Comparison of ENCODE assay signal across 8 cellular contexts in the genomic region with DNA sequence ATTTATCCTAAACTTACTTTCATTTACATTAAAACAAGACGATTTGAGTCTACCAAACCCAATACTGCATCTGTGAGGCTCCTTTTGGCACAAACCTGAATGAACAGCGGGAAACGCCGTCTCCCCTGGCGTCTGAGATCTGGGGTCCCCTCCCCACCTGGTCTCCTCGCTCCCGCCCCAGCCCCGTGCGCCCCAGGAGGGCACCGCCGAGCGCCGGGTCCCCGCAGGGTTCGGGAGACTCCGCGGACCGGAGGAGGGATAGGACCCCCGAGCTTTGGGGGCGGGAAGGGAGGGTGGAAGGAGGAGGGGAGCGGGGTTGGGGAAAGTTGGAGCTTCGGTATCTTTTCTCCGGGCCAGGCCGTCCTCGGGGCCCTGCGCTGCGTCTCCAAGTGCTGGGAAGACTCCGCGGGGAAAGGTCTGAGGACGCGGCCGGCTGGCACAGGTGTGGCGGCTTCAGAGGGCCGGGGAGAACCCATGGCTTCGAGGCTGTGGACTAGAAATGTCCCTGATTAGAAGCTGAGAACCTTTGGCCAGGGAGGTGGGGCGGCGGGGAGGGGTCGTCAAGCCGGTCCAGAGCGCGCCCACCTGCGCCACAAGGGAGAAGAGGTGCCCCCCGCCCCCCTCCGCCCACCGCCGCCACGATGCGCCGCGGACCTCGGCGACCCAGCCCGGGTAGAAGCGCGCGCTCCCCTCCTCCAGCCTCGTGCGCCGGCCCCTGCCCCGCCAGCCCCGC. TPM values are rescaled to one million over a fixed set of nuclear protein-coding genes. Genes with fewer than 3 reads are reported as not detected.
DNase-seq lines count a peak whose midpoint lies in the region; ATAC-seq and TF ChIP-seq lines count a peak whose summit lies in the region.

No MANE protein-coding gene starts in this region.

- H3K4me3 Mint-ChIP-seq in activated T-cell treated with anti-CD3 and anti-CD28 coated beads, Interleukin-2, amount 50 U/mL, for 24 hours, result peak overlapping the region; percentile 76
- peak overlapping the region; percentile 75 for H3K4me3 Mint-ChIP-seq in activated naive CD8-positive, alpha-beta T cell treated with anti-CD3 and anti-CD28 coated beads, Interleukin-2, amount 50 U/mL, for 24 hours
- H3K4me3 Mint-ChIP-seq in type B pancreatic cell, result peak overlapping the region; percentile 79

- peaks cover 54% of the 10 kb centered on the region for H3K27me3 Mint-ChIP-seq in activated T-cell treated with anti-CD3 and anti-CD28 coated beads, Interleukin-2, amount 50 U/mL, for 24 hours
- peaks cover 31% of the 10 kb centered on the region for H3K27me3 Mint-ChIP-seq in activated naive CD8-positive, alpha-beta T cell treated with anti-CD3 and anti-CD28 coated beads, Interleukin-2, amount 50 U/mL, for 24 hours
- H3K27me3 Mint-ChIP-seq in type B pancreatic cell, result peaks cover 80% of the 10 kb centered on the region

- peak overlapping the region; percentile 57 for H3K27ac Mint-ChIP-seq in activated T-cell treated with anti-CD3 and anti-CD28 coated beads, Interleukin-2, amount 50 U/mL, for 24 hours
- peak overlapping the region; percentile 73 for H3K27ac Mint-ChIP-seq in activated naive CD8-positive, alpha-beta T cell treated with anti-CD3 and anti-CD28 coated beads, Interleukin-2, amount 50 U/mL, for 24 hours
- peak overlapping the region; percentile 15 for H3K27ac Mint-ChIP-seq in type B pancreatic cell

- no peaks in the 10 kb centered on the region for H3K36me3 Mint-ChIP-seq in activated T-cell treated with anti-CD3 and anti-CD28 coated beads, Interleukin-2, amount 50 U/mL, for 24 hours (ENCODE audit: low read depth)
- peaks cover 2% of the 10 kb centered on the region for H3K36me3 Mint-ChIP-seq in activated naive CD8-positive, alpha-beta T cell treated with anti-CD3 and anti-CD28 coated beads, Interleukin-2, amount 50 U/mL, for 24 hours (ENCODE audit: low read depth)
- H3K36me3 Mint-ChIP-seq in type B pancreatic cell, result no peaks in the 10 kb centered on the region

- ATAC-seq in activated naive CD8-positive, alpha-beta T cell treated with anti-CD3 and anti-CD28 coated beads, Interleukin-2, amount 50 U/mL, for 24 hours, result peak; percentile 17
- ATAC-seq in GM18502 (IDR thresholded peaks at IDR 0.05; ENCODE audit: poor library complexity, unreplicated experiment), result no peak

- DNase-seq in activated T-cell treated with anti-CD3 and anti-CD28 coated beads, Interleukin-2, amount 50 U/mL, for 24 hours, result peak; percentile 51
- no peak for DNase-seq in activated T-cell treated with anti-CD3 and anti-CD28 coated beads, Interleukin-2, amount 50 U/mL, for 1 hour
- DNase-seq in activated naive CD8-positive, alpha-beta T cell treated with anti-CD3 and anti-CD28 coated beads, Interleukin-2, amount 50 U/mL, for 24 hours, result peak; percentile 22
- DNase-seq in left kidney (ENCODE audit: low read depth, low spot score), result peak; percentile 65
- DNase-seq in type B pancreatic cell (ENCODE audit: extremely low spot score, unreplicated experiment), result no peak
- no peak for DNase-seq in NCI-H1694 treated with DMSO at 0.1 percent for 48 hours (lab: John Stamatoyannopoulos, UW)
- no peak for DNase-seq in foreskin melanocyte

- peaks cover 31% of the 10 kb centered on the region for H3K4me1 Mint-ChIP-seq in activated T-cell treated with anti-CD3 and anti-CD28 coated beads, Interleukin-2, amount 50 U/mL, for 24 hours (ENCODE audit: low read depth)
- peaks cover 49% of the 10 kb centered on the region for H3K4me1 Mint-ChIP-seq in activated naive CD8-positive, alpha-beta T cell treated with anti-CD3 and anti-CD28 coated beads, Interleukin-2, amount 50 U/mL, for 24 hours
- H3K4me1 Mint-ChIP-seq in type B pancreatic cell (ENCODE audit: unreplicated experiment), result peaks cover 5% of the 10 kb centered on the region

- no peaks in the 10 kb centered on the region for H3K9me3 Mint-ChIP-seq in activated T-cell treated with anti-CD3 and anti-CD28 coated beads, Interleukin-2, amount 50 U/mL, for 24 hours
- no peaks in the 10 kb centered on the region for H3K9me3 Mint-ChIP-seq in activated naive CD8-positive, alpha-beta T cell treated with anti-CD3 and anti-CD28 coated beads, Interleukin-2, amount 50 U/mL, for 24 hours
- no peaks in the 10 kb centered on the region for H3K9me3 Mint-ChIP-seq in type B pancreatic cell

- TF ChIP-seq CTCF in type B pancreatic cell (conservative IDR thresholded peaks at IDR 0.05), result no peak

RNA-seq across cellular contexts. Expression of gene SNTG2, which starts 0.6 kb away (rescaled TPM):
- 0.45 and 1.1 TPM in 2 replicates for total RNA-seq in type B pancreatic cell (ENCODE audit: low replicate concordance)

Comparison
In these comparisons a context has a peak if more than half of its experiments do, and no peak if none do; other contexts are left out.
1. DNase-seq: peak in activated T-cell treated with anti-CD3 and anti-CD28 coated beads, Interleukin-2, amount 50 U/mL, for 24 hours (single experiment), activated naive CD8-positive, alpha-beta T cell treated with anti-CD3 and anti-CD28 coated beads, Interleukin-2, amount 50 U/mL, for 24 hours (single experiment) and left kidney (single experiment); none in activated T-cell treated with anti-CD3 and anti-CD28 coated beads, Interleukin-2, amount 50 U/mL, for 1 hour (single experiment), type B pancreatic cell (single experiment), NCI-H1694 treated with DMSO at 0.1 percent for 48 hours (single experiment) and foreskin melanocyte (single experiment).
2. H3K27ac Mint-ChIP-seq: peak in every context shown above with its lines; median percentile 73 in activated naive CD8-positive, alpha-beta T cell treated with anti-CD3 and anti-CD28 coated beads, Interleukin-2, amount 50 U/mL, for 24 hours; 57 in activated T-cell treated with anti-CD3 and anti-CD28 coated beads, Interleukin-2, amount 50 U/mL, for 24 hours; 15 in type B pancreatic cell.
3. Peak in every context shown above with its lines, with median percentiles within 50 percentile points of each other: H3K4me3 Mint-ChIP-seq.